Comparison of ENCODE assay signal across 2 cellular contexts in the genomic region with DNA sequence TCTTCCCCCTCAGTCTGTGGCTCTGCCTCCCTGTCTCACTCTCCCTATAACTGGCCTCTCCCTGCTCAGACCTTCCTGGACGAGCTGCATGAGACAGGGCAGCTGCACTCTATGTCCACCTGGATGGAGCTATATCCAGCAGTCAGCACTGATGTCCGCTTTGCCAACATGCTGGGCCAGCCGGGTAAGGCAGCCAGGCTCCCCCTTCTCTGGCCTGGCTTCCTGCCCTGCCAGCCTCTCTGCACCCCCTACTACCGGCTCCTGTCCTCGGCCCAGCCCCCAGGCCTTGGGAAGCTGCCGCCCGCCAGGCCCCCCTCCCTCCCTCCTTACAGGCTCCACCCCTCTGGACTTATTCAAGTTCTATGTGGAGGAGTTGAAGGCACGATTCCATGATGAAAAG.
TF ChIP-seq lines count a peak whose summit lies in the region.

No MANE protein-coding gene starts in this region.

TF ChIP-seq in GM23338, 12 proteins besides CTCF, POLR2A, EP300 and RAD21 (continued from another document):
- TF ChIP-seq, protein P1, sequence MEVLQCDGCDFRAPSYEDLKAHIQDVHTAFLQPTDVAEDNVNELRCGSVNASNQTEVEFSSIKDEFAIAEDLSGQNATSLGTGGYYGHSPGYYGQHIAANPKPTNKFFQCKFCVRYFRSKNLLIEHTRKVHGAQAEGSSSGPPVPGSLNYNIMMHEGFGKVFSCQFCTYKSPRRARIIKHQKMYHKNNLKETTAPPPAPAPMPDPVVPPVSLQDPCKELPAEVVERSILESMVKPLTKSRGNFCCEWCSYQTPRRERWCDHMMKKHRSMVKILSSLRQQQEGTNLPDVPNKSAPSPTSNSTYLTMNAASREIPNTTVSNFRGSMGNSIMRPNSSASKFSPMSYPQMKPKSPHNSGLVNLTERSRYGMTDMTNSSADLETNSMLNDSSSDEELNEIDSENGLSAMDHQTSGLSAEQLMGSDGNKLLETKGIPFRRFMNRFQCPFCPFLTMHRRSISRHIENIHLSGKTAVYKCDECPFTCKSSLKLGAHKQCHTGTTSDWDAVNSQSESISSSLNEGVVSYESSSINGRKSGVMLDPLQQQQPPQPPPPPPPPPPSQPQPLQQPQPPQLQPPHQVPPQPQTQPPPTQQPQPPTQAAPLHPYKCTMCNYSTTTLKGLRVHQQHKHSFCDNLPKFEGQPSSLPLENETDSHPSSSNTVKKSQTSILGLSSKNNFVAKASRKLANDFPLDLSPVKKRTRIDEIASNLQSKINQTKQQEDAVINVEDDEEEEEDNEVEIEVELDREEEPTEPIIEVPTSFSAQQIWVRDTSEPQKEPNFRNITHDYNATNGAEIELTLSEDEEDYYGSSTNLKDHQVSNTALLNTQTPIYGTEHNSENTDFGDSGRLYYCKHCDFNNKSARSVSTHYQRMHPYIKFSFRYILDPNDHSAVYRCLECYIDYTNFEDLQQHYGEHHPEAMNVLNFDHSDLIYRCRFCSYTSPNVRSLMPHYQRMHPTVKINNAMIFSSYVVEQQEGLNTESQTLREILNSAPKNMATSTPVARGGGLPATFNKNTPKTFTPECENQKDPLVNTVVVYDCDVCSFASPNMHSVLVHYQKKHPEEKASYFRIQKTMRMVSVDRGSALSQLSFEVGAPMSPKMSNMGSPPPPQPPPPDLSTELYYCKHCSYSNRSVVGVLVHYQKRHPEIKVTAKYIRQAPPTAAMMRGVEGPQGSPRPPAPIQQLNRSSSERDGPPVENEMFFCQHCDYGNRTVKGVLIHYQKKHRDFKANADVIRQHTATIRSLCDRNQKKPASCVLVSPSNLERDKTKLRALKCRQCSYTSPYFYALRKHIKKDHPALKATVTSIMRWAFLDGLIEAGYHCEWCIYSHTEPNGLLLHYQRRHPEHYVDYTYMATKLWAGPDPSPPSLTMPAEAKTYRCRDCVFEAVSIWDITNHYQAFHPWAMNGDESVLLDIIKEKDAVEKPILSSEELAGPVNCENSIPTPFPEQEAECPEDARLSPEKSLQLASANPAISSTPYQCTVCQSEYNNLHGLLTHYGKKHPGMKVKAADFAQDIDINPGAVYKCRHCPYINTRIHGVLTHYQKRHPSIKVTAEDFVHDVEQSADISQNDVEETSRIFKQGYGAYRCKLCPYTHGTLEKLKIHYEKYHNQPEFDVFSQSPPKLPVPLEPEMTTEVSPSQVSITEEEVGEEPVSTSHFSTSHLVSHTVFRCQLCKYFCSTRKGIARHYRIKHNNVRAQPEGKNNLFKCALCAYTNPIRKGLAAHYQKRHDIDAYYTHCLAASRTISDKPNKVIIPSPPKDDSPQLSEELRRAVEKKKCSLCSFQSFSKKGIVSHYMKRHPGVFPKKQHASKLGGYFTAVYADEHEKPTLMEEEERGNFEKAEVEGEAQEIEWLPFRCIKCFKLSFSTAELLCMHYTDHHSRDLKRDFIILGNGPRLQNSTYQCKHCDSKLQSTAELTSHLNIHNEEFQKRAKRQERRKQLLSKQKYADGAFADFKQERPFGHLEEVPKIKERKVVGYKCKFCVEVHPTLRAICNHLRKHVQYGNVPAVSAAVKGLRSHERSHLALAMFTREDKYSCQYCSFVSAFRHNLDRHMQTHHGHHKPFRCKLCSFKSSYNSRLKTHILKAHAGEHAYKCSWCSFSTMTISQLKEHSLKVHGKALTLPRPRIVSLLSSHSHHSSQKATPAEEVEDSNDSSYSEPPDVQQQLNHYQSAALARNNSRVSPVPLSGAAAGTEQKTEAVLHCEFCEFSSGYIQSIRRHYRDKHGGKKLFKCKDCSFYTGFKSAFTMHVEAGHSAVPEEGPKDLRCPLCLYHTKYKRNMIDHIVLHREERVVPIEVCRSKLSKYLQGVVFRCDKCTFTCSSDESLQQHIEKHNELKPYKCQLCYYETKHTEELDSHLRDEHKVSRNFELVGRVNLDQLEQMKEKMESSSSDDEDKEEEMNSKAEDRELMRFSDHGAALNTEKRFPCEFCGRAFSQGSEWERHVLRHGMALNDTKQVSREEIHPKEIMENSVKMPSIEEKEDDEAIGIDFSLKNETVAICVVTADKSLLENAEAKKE (CRISPR knock-in tag; IDR thresholded peaks at IDR 0.05): no peak
- TF ChIP-seq POLR2AphosphoS5 (IDR thresholded peaks at IDR 0.05; ENCODE audit: low read depth): no peak; the same call in 1 of the 2 replicates
- TF ChIP-seq, protein P2, sequence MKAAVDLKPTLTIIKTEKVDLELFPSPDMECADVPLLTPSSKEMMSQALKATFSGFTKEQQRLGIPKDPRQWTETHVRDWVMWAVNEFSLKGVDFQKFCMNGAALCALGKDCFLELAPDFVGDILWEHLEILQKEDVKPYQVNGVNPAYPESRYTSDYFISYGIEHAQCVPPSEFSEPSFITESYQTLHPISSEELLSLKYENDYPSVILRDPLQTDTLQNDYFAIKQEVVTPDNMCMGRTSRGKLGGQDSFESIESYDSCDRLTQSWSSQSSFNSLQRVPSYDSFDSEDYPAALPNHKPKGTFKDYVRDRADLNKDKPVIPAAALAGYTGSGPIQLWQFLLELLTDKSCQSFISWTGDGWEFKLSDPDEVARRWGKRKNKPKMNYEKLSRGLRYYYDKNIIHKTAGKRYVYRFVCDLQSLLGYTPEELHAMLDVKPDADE (IDR thresholded peaks at IDR 0.05): no peak
- no peak for TF ChIP-seq CREB1 (CRISPR knock-in tag; IDR thresholded peaks at IDR 0.05; ENCODE audit: low read depth)
- no peak for TF ChIP-seq JUNB (IDR thresholded peaks at IDR 0.05; ENCODE audit: unreplicated experiment)
- TF ChIP-seq STAT1 (IDR thresholded peaks at IDR 0.05; ENCODE audit: unreplicated experiment): no peak
- TF ChIP-seq, protein P3, sequence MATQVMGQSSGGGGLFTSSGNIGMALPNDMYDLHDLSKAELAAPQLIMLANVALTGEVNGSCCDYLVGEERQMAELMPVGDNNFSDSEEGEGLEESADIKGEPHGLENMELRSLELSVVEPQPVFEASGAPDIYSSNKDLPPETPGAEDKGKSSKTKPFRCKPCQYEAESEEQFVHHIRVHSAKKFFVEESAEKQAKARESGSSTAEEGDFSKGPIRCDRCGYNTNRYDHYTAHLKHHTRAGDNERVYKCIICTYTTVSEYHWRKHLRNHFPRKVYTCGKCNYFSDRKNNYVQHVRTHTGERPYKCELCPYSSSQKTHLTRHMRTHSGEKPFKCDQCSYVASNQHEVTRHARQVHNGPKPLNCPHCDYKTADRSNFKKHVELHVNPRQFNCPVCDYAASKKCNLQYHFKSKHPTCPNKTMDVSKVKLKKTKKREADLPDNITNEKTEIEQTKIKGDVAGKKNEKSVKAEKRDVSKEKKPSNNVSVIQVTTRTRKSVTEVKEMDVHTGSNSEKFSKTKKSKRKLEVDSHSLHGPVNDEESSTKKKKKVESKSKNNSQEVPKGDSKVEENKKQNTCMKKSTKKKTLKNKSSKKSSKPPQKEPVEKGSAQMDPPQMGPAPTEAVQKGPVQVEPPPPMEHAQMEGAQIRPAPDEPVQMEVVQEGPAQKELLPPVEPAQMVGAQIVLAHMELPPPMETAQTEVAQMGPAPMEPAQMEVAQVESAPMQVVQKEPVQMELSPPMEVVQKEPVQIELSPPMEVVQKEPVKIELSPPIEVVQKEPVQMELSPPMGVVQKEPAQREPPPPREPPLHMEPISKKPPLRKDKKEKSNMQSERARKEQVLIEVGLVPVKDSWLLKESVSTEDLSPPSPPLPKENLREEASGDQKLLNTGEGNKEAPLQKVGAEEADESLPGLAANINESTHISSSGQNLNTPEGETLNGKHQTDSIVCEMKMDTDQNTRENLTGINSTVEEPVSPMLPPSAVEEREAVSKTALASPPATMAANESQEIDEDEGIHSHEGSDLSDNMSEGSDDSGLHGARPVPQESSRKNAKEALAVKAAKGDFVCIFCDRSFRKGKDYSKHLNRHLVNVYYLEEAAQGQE (IDR thresholded peaks at IDR 0.05; ENCODE audit: unreplicated experiment): no peak
TF ChIP-seq in GM23338: peak in this region for 0.

TF ChIP-seq in SK-N-SH, 30 proteins besides CTCF, POLR2A, EP300 and RAD21 (continued from another document):
- TF ChIP-seq, protein P4, sequence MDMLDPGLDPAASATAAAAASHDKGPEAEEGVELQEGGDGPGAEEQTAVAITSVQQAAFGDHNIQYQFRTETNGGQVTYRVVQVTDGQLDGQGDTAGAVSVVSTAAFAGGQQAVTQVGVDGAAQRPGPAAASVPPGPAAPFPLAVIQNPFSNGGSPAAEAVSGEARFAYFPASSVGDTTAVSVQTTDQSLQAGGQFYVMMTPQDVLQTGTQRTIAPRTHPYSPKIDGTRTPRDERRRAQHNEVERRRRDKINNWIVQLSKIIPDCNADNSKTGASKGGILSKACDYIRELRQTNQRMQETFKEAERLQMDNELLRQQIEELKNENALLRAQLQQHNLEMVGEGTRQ (IDR thresholded peaks at IDR 0.05; ENCODE audit: borderline replicate concordance, low read depth, low read length): no peak
